8 cellular contexts compared by ENCODE assay signal in the genomic region with DNA sequence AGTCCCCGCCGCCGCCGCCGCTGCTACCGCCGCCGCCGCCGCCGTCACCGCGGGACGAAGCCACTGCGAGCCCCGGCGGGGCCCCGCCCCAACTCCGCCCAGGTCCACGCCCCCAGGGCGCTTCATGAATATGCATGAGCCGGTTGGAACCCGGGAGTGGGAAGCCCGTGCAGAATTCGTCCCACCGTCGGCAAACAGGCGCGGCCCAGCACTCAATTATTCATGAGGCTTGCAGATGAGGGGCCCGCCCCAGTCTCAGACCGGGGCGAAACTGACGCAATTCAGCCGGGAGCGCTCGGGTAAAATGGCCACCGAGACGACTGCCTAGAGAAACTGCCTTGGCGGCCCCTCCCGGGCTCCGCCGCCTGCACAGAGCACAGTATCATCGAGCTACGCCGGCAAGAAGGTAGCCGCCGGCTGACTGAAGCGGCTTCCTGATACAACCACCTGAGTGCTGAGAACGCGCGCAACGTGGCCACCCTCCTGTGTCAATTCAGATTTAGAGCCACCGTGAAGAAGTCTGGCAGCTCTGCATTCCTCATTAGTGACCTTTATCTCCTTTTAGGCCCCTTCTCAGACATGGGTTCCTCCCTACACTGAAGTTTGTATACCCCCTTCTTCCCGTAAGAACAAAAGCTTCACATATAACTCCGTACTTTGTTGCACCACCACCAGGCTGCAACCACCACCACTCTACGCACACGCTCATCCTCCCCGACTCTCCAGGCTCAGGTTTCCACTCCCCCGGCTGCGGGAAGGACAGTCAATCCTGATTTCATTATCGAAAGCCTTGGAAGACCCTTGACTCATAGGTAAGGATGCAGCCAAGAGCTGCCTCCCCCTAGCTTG. TPM values are rescaled to one million over a fixed set of nuclear protein-coding genes. Genes with fewer than 3 reads are reported as not detected.
DNase-seq lines count a peak whose midpoint lies in the region; ATAC-seq, FAIRE-seq and TF ChIP-seq lines count a peak whose summit lies in the region.

A gene with protein sequence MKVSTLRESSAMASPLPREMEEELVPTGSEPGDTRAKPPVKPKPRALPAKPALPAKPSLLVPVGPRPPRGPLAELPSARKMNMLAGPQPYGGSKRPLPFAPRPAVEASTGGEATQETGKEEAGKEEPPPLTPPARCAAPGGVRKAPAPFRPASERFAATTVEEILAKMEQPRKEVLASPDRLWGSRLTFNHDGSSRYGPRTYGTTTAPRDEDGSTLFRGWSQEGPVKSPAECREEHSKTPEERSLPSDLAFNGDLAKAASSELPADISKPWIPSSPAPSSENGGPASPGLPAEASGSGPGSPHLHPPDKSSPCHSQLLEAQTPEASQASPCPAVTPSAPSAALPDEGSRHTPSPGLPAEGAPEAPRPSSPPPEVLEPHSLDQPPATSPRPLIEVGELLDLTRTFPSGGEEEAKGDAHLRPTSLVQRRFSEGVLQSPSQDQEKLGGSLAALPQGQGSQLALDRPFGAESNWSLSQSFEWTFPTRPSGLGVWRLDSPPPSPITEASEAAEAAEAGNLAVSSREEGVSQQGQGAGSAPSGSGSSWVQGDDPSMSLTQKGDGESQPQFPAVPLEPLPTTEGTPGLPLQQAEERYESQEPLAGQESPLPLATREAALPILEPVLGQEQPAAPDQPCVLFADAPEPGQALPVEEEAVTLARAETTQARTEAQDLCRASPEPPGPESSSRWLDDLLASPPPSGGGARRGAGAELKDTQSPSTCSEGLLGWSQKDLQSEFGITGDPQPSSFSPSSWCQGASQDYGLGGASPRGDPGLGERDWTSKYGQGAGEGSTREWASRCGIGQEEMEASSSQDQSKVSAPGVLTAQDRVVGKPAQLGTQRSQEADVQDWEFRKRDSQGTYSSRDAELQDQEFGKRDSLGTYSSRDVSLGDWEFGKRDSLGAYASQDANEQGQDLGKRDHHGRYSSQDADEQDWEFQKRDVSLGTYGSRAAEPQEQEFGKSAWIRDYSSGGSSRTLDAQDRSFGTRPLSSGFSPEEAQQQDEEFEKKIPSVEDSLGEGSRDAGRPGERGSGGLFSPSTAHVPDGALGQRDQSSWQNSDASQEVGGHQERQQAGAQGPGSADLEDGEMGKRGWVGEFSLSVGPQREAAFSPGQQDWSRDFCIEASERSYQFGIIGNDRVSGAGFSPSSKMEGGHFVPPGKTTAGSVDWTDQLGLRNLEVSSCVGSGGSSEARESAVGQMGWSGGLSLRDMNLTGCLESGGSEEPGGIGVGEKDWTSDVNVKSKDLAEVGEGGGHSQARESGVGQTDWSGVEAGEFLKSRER (N-terminal part only) (minus strand): TSS at position 67 of the 849 bp plus-strand sequence. CDS start 3,067 bp downstream, outside the sequence.

- peaks cover 6% of the 10 kb centered on the region; the same call in 1 of the 2 replicates for H3K79me2 ChIP-seq in OCI-LY3 (ENCODE audit: low read length)

- H3K9me3 ChIP-seq in HUES64 (ENCODE audit: insufficient read depth, low read depth, low read length), result no peaks in the 10 kb centered on the region
- H3K9me3 ChIP-seq in OCI-LY3 (ENCODE audit: insufficient read depth, low read length), result no peaks in the 10 kb centered on the region

- WGBS in HUES64, result 5% methylated on average over 61 of the region's 61 CpGs

- peak within 1 kb of the TSS; percentile 55 for H2AFZ ChIP-seq in OCI-LY3 (ENCODE audit: low read depth, low read length)

- H3K36me3 ChIP-seq in HUES64 (ENCODE audit: insufficient read depth, low read length) (peaks cover 62% of the 10 kb centered on the region), OCI-LY3 (replicated peaks; ENCODE audit: low read depth, low read length) (peaks cover 46% of the 10 kb centered on the region)

- H3K36me3 Mint-ChIP-seq in endothelial cell (ENCODE audit: low read depth, unreplicated experiment) (peaks cover 58% of the 10 kb centered on the region), mesothelial cell of epicardium (peaks cover 34% of the 10 kb centered on the region)

- H3K27me3 ChIP-seq in HUES64 (ENCODE audit: insufficient read depth, low read length) (no peaks in the 10 kb centered on the region), OCI-LY3 (ENCODE audit: low read depth, low read length) (no peaks in the 10 kb centered on the region)

- FAIRE-seq in D721Med (lab: Jason Lieb, UNC), result no peak

- peak within 1 kb of the TSS; percentile 91 for H3K9ac ChIP-seq in HUES64 (ENCODE audit: low read depth, low read length)
- H3K9ac ChIP-seq in OCI-LY3 (ENCODE audit: low read length), result peak within 1 kb of the TSS; percentile 81

- peak; percentile 82 for ATAC-seq in GM21447 (IDR thresholded peaks at IDR 0.05; ENCODE audit: unreplicated experiment)

- TF ChIP-seq CTCF in D721Med (IDR thresholded peaks at IDR 0.05; ENCODE audit: insufficient read depth, missing control alignments) (no peak), OCI-LY3 (IDR thresholded peaks at IDR 0.05; ENCODE audit: low read depth, low read length) (no peak), endothelial cell (IDR thresholded peaks at IDR 0.05; ENCODE audit: unreplicated experiment) (no peak), mesothelial cell of epicardium (IDR thresholded peaks at IDR 0.05; ENCODE audit: unreplicated experiment) (no peak)

- H3K27ac Mint-ChIP-seq in endothelial cell (ENCODE audit: unreplicated experiment), result peak within 1 kb of the TSS; percentile 100
- H3K27ac Mint-ChIP-seq in mesothelial cell of epicardium, result peak within 1 kb of the TSS; percentile 99

- peaks cover 23% of the 10 kb centered on the region for H3K27me3 Mint-ChIP-seq in endothelial cell (ENCODE audit: unreplicated experiment)
- no peaks in the 10 kb centered on the region for H3K27me3 Mint-ChIP-seq in mesothelial cell of epicardium (ENCODE audit: low read depth)

- no peaks in the 10 kb centered on the region for H4K20me1 ChIP-seq in OCI-LY3 (ENCODE audit: insufficient read depth, low read length)

- H3K4me2 ChIP-seq in OCI-LY3 (ENCODE audit: low read length), result peak within 1 kb of the TSS; percentile 85

- peak within 1 kb of the TSS; percentile 93 for H3K27ac ChIP-seq in HUES64 (ENCODE audit: low read depth, low read length)
- peak within 1 kb of the TSS; percentile 86 for H3K27ac ChIP-seq in OCI-LY3 (ENCODE audit: low read length)

- DNase-seq in D721Med (ENCODE audit: insufficient read length, low spot score), result peak; percentile 93
- peak; percentile 84 for DNase-seq in activated T-cell treated with anti-CD3 and anti-CD28 coated beads for 1 hour (ENCODE audit: low read depth)
- peak; percentile 94 for DNase-seq in endothelial cell (ENCODE audit: low spot score)
- DNase-seq in mesothelial cell of epicardium (ENCODE audit: low spot score in 2 of 2, unreplicated experiment in 2 of 2), result peak; percentile 90 to 96
- peak; percentile 84 to 87 for DNase-seq in stimulated activated CD8-positive, alpha-beta memory T cell treated with anti-CD3 and anti-CD28 coated beads, Interleukin-15, amount 100 ng/mL, for 4 hours (ENCODE audit: low read depth in 2 of 2)

- H3K4me3 Mint-ChIP-seq in endothelial cell (ENCODE audit: unreplicated experiment), result peak within 1 kb of the TSS; percentile 96
- peak within 1 kb of the TSS; percentile 92 for H3K4me3 Mint-ChIP-seq in mesothelial cell of epicardium

- H3K4me1 Mint-ChIP-seq in endothelial cell (ENCODE audit: unreplicated experiment) (peaks cover 59% of the 10 kb centered on the region), mesothelial cell of epicardium (peaks cover 57% of the 10 kb centered on the region)

- peaks cover 35% of the 10 kb centered on the region for H3K4me1 ChIP-seq in HUES64 (ENCODE audit: insufficient read depth, low read length)
- peaks cover 44% of the 10 kb centered on the region for H3K4me1 ChIP-seq in OCI-LY3 (ENCODE audit: low read length)

- peak within 1 kb of the TSS; percentile 74 for H3K4me3 ChIP-seq in HUES64 (ENCODE audit: low read length)
- H3K4me3 ChIP-seq in OCI-LY3 (ENCODE audit: low read length), result peak within 1 kb of the TSS; percentile 81

- H3K9me3 Mint-ChIP-seq in endothelial cell (ENCODE audit: unreplicated experiment) (no peaks in the 10 kb centered on the region), mesothelial cell of epicardium (no peaks in the 10 kb centered on the region)

RNA-seq across cellular contexts. Expression of the gene that starts here (rescaled TPM):
- polyA plus RNA-seq in HUES64 (2013, experiment 1 of 2), result 76.8 TPM
- polyA plus RNA-seq in HUES64 (2013, experiment 2 of 2), result 83.7 TPM
- total RNA-seq in endothelial cell (ENCODE audit: unreplicated experiment) (122 TPM), mesothelial cell of epicardium (201 to 216 TPM (median 216 TPM) in 3 replicates)

Comparison
In these comparisons a context has a peak if more than half of its experiments do, and no peak if none do; other contexts are left out.
1. Peak in every context shown above with its lines: DNase-seq, ATAC-seq, H3K4me3 ChIP-seq and H3K27ac ChIP-seq.